20 cellular contexts compared by ENCODE assay signal in genomic region chr2:119914266-119914665, GRCh38.
"Had no signal": no experiment of that assay in that cellular context is flagged by ENCODE, and none has a peak within 500 bp of the region (broad histone marks: within the 10 kb centered on the region; RNA-seq: fewer than 3 reads in every experiment).

No MANE protein-coding gene starts in this region.

- H3K4me3 ChIP-seq: body of pancreas, dorsolateral prefrontal cortex, gastroesophageal sphincter, heart right ventricle, lower lobe of right lung, skin epidermis, suprapubic skin, transverse colon, vagina had no signal

- DNase-seq: activated CD4-positive, alpha-beta T cell treated with anti-CD3 and anti-CD28 coated beads for 36 hours; activated CD4-positive, alpha-beta T cell treated with anti-CD3 and anti-CD28 coated beads, Interleukin-2, amount 50 U/mL, for 48 hours; activated gamma-delta T cell treated with Interleukin-2 at 50 U/mL for 16 hours; activated T-cell treated with anti-CD3 and anti-CD28 coated beads for 4 hours; amniotic stem cell; body of pancreas; dorsolateral prefrontal cortex; heart right ventricle; left colon; lower lobe of right lung; stimulated activated CD4-positive, alpha-beta T cell treated with anti-CD3 and anti-CD28 coated beads, Interleukin-15, amount 100 ng/mL, for 24 hours; stimulated activated CD4-positive, alpha-beta T cell treated with anti-CD3 and anti-CD28 coated beads, Interleukin-2, amount 100 ng/mL, for 48 hours; transverse colon had no signal

- H3K27ac ChIP-seq: body of pancreas, dorsolateral prefrontal cortex, epithelial cell of prostate, gastroesophageal sphincter, heart right ventricle, lower lobe of right lung, skin epidermis, suprapubic skin, transverse colon, vagina had no signal

- H3K36me3 ChIP-seq: lower lobe of right lung, suprapubic skin, transverse colon, vagina had no signal

- H3K4me1 ChIP-seq: body of pancreas, gastroesophageal sphincter, heart right ventricle, lower lobe of right lung, suprapubic skin, transverse colon, vagina had no signal

- ATAC-seq: activated CD4-positive, alpha-beta T cell treated with anti-CD3 and anti-CD28 coated beads for 36 hours; activated naive CD4-positive, alpha-beta T cell treated with anti-CD3 and anti-CD28 coated beads, Interleukin-2, amount 50 U/mL, for 72 hours; body of pancreas; gastroesophageal sphincter; heart right ventricle; left colon; lower lobe of right lung; WTC11 had no signal

- H3K9me3 ChIP-seq: body of pancreas, gastroesophageal sphincter, lower lobe of right lung, suprapubic skin, transverse colon, vagina had no signal

- H3K27me3 ChIP-seq: body of pancreas, dorsolateral prefrontal cortex, gastroesophageal sphincter, heart right ventricle, suprapubic skin, transverse colon, vagina had no signal
